Comparison of ENCODE assay signal across 13 cellular contexts in the genomic region with DNA sequence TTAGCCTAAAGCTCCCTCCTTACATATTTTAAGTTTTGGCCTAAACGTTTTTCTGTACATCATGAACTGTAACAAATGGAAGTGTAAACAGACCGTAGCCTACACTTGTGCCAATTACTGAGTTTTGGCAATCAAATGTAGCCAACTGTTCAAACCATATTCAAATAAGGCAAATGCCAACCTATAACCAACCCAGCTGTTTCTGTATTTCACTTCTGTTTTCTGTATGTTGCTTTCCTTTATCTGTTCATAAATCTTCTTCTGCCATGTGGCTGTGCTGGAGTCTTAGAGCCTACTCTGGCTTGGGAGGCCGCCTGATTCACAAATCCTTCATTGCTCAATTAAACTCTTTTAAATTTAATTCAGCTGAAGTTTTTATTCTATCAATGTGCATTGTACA. TPM values are rescaled to one million over a fixed set of nuclear protein-coding genes. Genes with fewer than 3 reads are reported as not detected.
DNase-seq lines count a peak whose midpoint lies in the region; ATAC-seq, FAIRE-seq and TF ChIP-seq lines count a peak whose summit lies in the region.
"Had no signal": no experiment of that assay in that cellular context is flagged by ENCODE, and none has a peak within 500 bp of the region (broad histone marks: within the 10 kb centered on the region; RNA-seq: fewer than 3 reads in every experiment).

No MANE protein-coding gene starts in this region.

- FAIRE-seq in frontal cortex (lab: Jason Lieb, UNC) (no peak), RCC 7860 (lab: Jason Lieb, UNC) (no peak)
- FAIRE-seq: A549, astrocyte had no signal

- H3K27me3 ChIP-seq in osteoblast (ENCODE audit: insufficient read depth, low read length), result no peaks in the 10 kb centered on the region

- no peak overlapping the region for H2AFZ ChIP-seq in osteoblast (ENCODE audit: low read length)

- H3K4me1 ChIP-seq in osteoblast (ENCODE audit: insufficient read depth, low read length), result no peaks in the 10 kb centered on the region
- H3K4me1 ChIP-seq: A549 had no signal

- ATAC-seq in GM21360 (IDR thresholded peaks at IDR 0.05; ENCODE audit: unreplicated experiment), result peak; percentile 47
- ATAC-seq in HG03045 (IDR thresholded peaks at IDR 0.05; ENCODE audit: unreplicated experiment), result peak; percentile 66
- ATAC-seq: A549 had no signal

- H3K4me2 ChIP-seq in osteoblast (ENCODE audit: insufficient read depth, low read length), result no peak overlapping the region
- H3K4me2 ChIP-seq: A549 had no signal

- H3K36me3 ChIP-seq in osteoblast (ENCODE audit: insufficient read depth, low read length), result no peaks in the 10 kb centered on the region

- no peak overlapping the region for H3K27ac ChIP-seq in osteoblast (ENCODE audit: low read depth, low read length)
- H3K27ac ChIP-seq: A549, skin epidermis had no signal

- no peak for TF ChIP-seq CTCF in osteoblast (IDR thresholded peaks at IDR 0.05; ENCODE audit: extremely low read depth, low read depth, low read length)

- H3K9me3 ChIP-seq in osteoblast (ENCODE audit: low read depth, low read length), result no peaks in the 10 kb centered on the region
- H3K9me3 ChIP-seq: A549 had no signal

- DNase-seq in DMS 273 treated with DMSO at 0.1 percent for 48 hours (lab: John Stamatoyannopoulos, UW), result peak; percentile 89
- DNase-seq in NCI-H1694 (lab: John Stamatoyannopoulos, UW), result peak; percentile 63
- DNase-seq in osteoblast (ENCODE audit: insufficient read length, low spot score, missing footprints), result no peak
- DNase-seq in frontal cortex (ENCODE audit: low spot score in 2 of 2), result no peak
- DNase-seq in COLO668 (lab: John Stamatoyannopoulos, UW; ENCODE audit: unreplicated experiment), result no peak
- no peak for DNase-seq in RCC 7860 (ENCODE audit: low spot score)
- DNase-seq: NCI-H2227 treated with DMSO at 0.1 percent for 48 hours had no signal

- H4K20me1 ChIP-seq in osteoblast (ENCODE audit: insufficient read depth, low read length), result no peaks in the 10 kb centered on the region

- H3K4me3 ChIP-seq in osteoblast (ENCODE audit: insufficient read depth, low read length), result no peak overlapping the region
- H3K4me3 ChIP-seq: A549, skin epidermis had no signal

- H3K79me2 ChIP-seq in osteoblast (ENCODE audit: insufficient read depth, low read length), result no peaks in the 10 kb centered on the region

RNA-seq across cellular contexts. Expression of a gene that starts 6.9 kb away (rescaled TPM):
- total RNA-seq in osteoblast, result not detected in 2 replicates
- not detected for total RNA-seq in frontal cortex
- total RNA-seq: astrocyte, myocyte had no signal

Comparison
In these comparisons a context has a peak if more than half of its experiments do, and no peak if none do; other contexts are left out.
1. DNase-seq: peak in DMS 273 treated with DMSO at 0.1 percent for 48 hours (single experiment) and NCI-H1694 (single experiment); none in osteoblast (single experiment), frontal cortex (0 of 2), COLO668 (single experiment) and RCC 7860 (single experiment).